12 cellular contexts compared by ENCODE assay signal in the genomic region with DNA sequence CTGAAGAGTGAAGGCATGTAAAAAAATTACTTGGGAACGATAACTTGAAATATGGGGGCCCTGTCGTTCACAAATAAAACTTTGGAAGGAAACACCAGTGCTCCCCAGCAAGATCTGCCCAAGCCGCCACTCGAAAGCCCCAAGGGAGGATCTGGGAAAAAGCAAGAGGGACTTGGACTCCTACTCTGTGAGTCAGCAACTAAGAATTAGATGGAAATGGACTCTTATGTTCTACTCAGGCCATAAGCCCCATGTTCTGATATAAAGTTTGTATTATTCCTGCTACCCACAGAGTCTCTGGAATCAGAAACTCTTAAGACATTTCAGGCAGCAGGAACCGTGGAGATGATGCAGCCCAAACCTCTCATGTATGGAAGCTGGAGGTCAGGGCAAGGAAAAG.
DNase-seq lines count a peak whose midpoint lies in the region; ATAC-seq and TF ChIP-seq lines count a peak whose summit lies in the region.
"Had no signal": no experiment of that assay in that cellular context is flagged by ENCODE, and none has a peak within 500 bp of the region (broad histone marks: within the 10 kb centered on the region; RNA-seq: fewer than 3 reads in every experiment).

No MANE protein-coding gene starts in this region.

- H4K8ac ChIP-seq in IMR-90 (ENCODE audit: low read depth in 2 of 2, low read length in 2 of 2): peak overlapping the region; percentile 1 to 13; a peak in 2 of 4 replicates

- H3K4me3 ChIP-seq in IMR-90 (ENCODE audit: insufficient read depth, low read depth, low read length): no peak overlapping the region
- H3K4me3 ChIP-seq in right lobe of liver: no peak overlapping the region
- no peak overlapping the region for H3K4me3 ChIP-seq in tibial artery

- WGBS in IMR-90 (ENCODE audit: extremely low coverage in 2 of 2, insufficient read length in 1 of 2), 2 experiments: 50% methylated on average over 1 of the region's 5 CpGs; no CpG with 5 or more reads in 1 of the 2 experiments
- 76% methylated on average over 5 of the region's 5 CpGs for WGBS in right lobe of liver (ENCODE audit: insufficient coverage, low coverage, low lambda C conversion rate, missing lambda C conversion rate)

- intact Hi-C loops in IMR-90 (cut with micrococcal nuclease): loop anchor here (5.0 kb wide), 1 partner anchor 39 kb away; no protein-coding TSS in a partner anchor
- intact Hi-C loops in right lobe of liver (cut with DNase I): no loop called here
- intact Hi-C loops in tibial artery (cut with DNase I; ENCODE audit: low total_unique reads): no loop called here

- peak overlapping the region; percentile 39; the same call in 1 of the 2 replicates for H2BK120ac ChIP-seq in IMR-90 (ENCODE audit: low read depth, low read length)

- peak overlapping the region; percentile 73; the same call in 1 of the 2 replicates for H2BK20ac ChIP-seq in IMR-90 (ENCODE audit: low read depth, low read length)

- H3K36me3 ChIP-seq in IMR-90 (ENCODE audit: control insufficient read depth, insufficient read depth, low read length): peaks cover 20% of the 10 kb centered on the region
- H3K36me3 ChIP-seq in right lobe of liver: peaks cover 0 to 7% (median 0%) of the 10 kb centered on the region in 4 donors
- peaks cover 9 to 24% (median 9%) of the 10 kb centered on the region in 3 donors for H3K36me3 ChIP-seq in tibial artery

- H4K91ac ChIP-seq in IMR-90 (ENCODE audit: insufficient read depth, low read depth, low read length): peak overlapping the region; percentile 68; the same call in 1 of the 2 replicates

- H2BK5ac ChIP-seq in IMR-90 (ENCODE audit: low read depth, low read length, poor library complexity, severe bottlenecking): no peak overlapping the region

- no peak overlapping the region for H3K56ac ChIP-seq in IMR-90 (ENCODE audit: extremely low read depth, insufficient read depth, low read length)

- H2AK5ac ChIP-seq in IMR-90 (ENCODE audit: low read depth, low read length): peak overlapping the region; percentile 79

- no peak for TF ChIP-seq CTCF in IMR-90 (conservative IDR thresholded peaks at IDR 0.05; ENCODE audit: low read depth, low read length)
- no peak for TF ChIP-seq CTCF in right lobe of liver (IDR thresholded peaks at IDR 0.05)
- no peak for TF ChIP-seq CTCF in tibial artery (IDR thresholded peaks at IDR 0.05)

- H2BK15ac ChIP-seq in IMR-90 (ENCODE audit: low read depth, low read length): 0 out of 3 replicates have a peak overlapping the region, but pooled peaks have one; percentile 63

- H4K20me1 ChIP-seq in IMR-90 (ENCODE audit: insufficient read depth, low read length): peaks cover 21% of the 10 kb centered on the region; the same call in 1 of the 2 replicates

- peaks cover 16% of the 10 kb centered on the region for H3K4me1 ChIP-seq in IMR-90 (ENCODE audit: control insufficient read depth, insufficient read depth, low read length)
- peaks cover 0 to 48% (median 18%) of the 10 kb centered on the region in 4 donors for H3K4me1 ChIP-seq in right lobe of liver
- peaks cover 0 to 89% (median 69%) of the 10 kb centered on the region in 4 donors for H3K4me1 ChIP-seq in tibial artery

- H2AK9ac ChIP-seq in IMR-90 (replicated peaks; ENCODE audit: low read depth, low read length, poor library complexity): no peak overlapping the region

- TF ChIP-seq POLR2A in IMR-90 (IDR thresholded peaks at IDR 0.05; ENCODE audit: low read depth, low read length) (no peak), right lobe of liver (IDR thresholded peaks at IDR 0.05) (no peak)

- peaks cover 35% of the 10 kb centered on the region for H3K9me1 ChIP-seq in IMR-90 (ENCODE audit: insufficient read depth, low read length)

- no peaks in the 10 kb centered on the region for H3K27me3 ChIP-seq in IMR-90 (ENCODE audit: control insufficient read depth, insufficient read depth, low read length)
- H3K27me3 ChIP-seq in right lobe of liver: no peaks in the 10 kb centered on the region
- H3K27me3 ChIP-seq in tibial artery: no peaks in the 10 kb centered on the region

- ATAC-seq in IMR-90 (ENCODE audit: low read depth) (peak; percentile 17), right lobe of liver (no peak), HG02852 (IDR thresholded peaks at IDR 0.05; ENCODE audit: unreplicated experiment) (no peak)

- peak overlapping the region; percentile 11; the same call in 1 of the 2 replicates for H3K18ac ChIP-seq in IMR-90 (ENCODE audit: low read depth, low read length)

- H3K27ac ChIP-seq in IMR-90 (ENCODE audit: insufficient read depth, low read length) (peak overlapping the region; percentile 77; the same call in 1 of the 2 replicates), right lobe of liver (peak overlapping the region; percentile 22 to 84 (median 72)), tibial artery (peak overlapping the region; percentile 81 to 89)

- H3K4me2 ChIP-seq in IMR-90 (ENCODE audit: low read depth, low read length): no peak overlapping the region

- no TSS peak for BruUV-seq in IMR-90 (replicated peaks; lab: Mats Ljungman, UMichigan)

- H3K9ac ChIP-seq in IMR-90 (ENCODE audit: low read depth, low read length): no peak overlapping the region

- DNase-seq in IMR-90: peak; percentile 76
- peak; percentile 46 for DNase-seq in dedifferentiated amniotic fluid mesenchymal stem cell (ENCODE audit: extremely low spot score)
- DNase-seq in right lobe of liver: no peak
- DNase-seq in tibial artery: peak; percentile 49 to 82
- DNase-seq in activated CD8-positive, alpha-beta memory T cell treated with anti-CD3 and anti-CD28 coated beads, Interleukin-2, amount 50 U/mL, for 4 hours: no peak
- no peak for DNase-seq in ureter (ENCODE audit: low spot score)
- DNase-seq: activated gamma-delta T cell, DMS153, hypothalamus, NCI-H1092 treated with DMSO at 0.1 percent for 48 hours, retina had no signal

- 0 out of 2 replicates have a peak overlapping the region, but pooled peaks have one; percentile 53 for H3K23ac ChIP-seq in IMR-90 (ENCODE audit: low read depth, low read length)

- H3K9me3 ChIP-seq in IMR-90 (ENCODE audit: control insufficient read depth, insufficient read depth, low read length): no peaks in the 10 kb centered on the region
- H3K9me3 ChIP-seq in right lobe of liver: no peaks in the 10 kb centered on the region
- H3K9me3 ChIP-seq in tibial artery: no peaks in the 10 kb centered on the region

- TF ChIP-seq RAD21 in IMR-90 (IDR thresholded peaks at IDR 0.05; ENCODE audit: low read length): no peak

- no peak overlapping the region for H2AFZ ChIP-seq in IMR-90 (replicated peaks; ENCODE audit: low read length, poor library complexity)

- peaks cover 0 to 43% of the 10 kb centered on the region in 2 experiments; a peak in 2 of 4 replicates for H3K79me1 ChIP-seq in IMR-90 (ENCODE audit: low read depth in 1 of 2, low read length in 2 of 2)

- peak overlapping the region; percentile 40; the same call in 1 of the 2 replicates for H3K14ac ChIP-seq in IMR-90 (replicated peaks; ENCODE audit: low read depth, low read length)

- dilution Hi-C loops in IMR-90 (cut with HindIII; ENCODE audit: low sequenced_read_pairs, unreplicated experiment): no loop called here

- CTCF ChIA-PET in IMR-90 (lab: Yijun Ruan, JAX): no interaction called here

- in situ Hi-C loops in IMR-90 (cut with MboI; ENCODE audit: low sequenced_read_pairs): no loop called here

- H4K5ac ChIP-seq in IMR-90 (ENCODE audit: low read depth, low read length): no peak overlapping the region

- H3K4ac ChIP-seq in IMR-90 (ENCODE audit: low read depth, low read length): peak overlapping the region; percentile 59; the same call in 1 of the 2 replicates

- POLR2A ChIA-PET in IMR-90 (lab: Charles Lee; ENCODE audit: unreplicated experiment): no interaction called here

TF ChIP-seq in IMR-90, 13 proteins besides CTCF, POLR2A, EP300 and RAD21:
- TF ChIP-seq CHD1 (IDR thresholded peaks at IDR 0.05; ENCODE audit: low read depth, low read length) (no peak), FOS (IDR thresholded peaks at IDR 0.05; ENCODE audit: low read depth, low read length) (no peak), BHLHE40 (IDR thresholded peaks at IDR 0.05; ENCODE audit: low read depth, low read length) (no peak), RFX5 (IDR thresholded peaks at IDR 0.05; ENCODE audit: low read depth, low read length) (no peak), MXI1 (IDR thresholded peaks at IDR 0.05; ENCODE audit: borderline replicate concordance, low read depth, low read length) (no peak), RCOR1 (IDR thresholded peaks at IDR 0.05; ENCODE audit: insufficient replicate concordance, low read length) (no peak), CEBPB (IDR thresholded peaks at IDR 0.05; ENCODE audit: low read depth, low read length) (no peak), NFE2L2 (IDR thresholded peaks at IDR 0.05; ENCODE audit: low read depth, low read length) (no peak), MAZ (IDR thresholded peaks at IDR 0.05; ENCODE audit: borderline replicate concordance, low read depth, low read length) (no peak), SMC3 (IDR thresholded peaks at IDR 0.05; ENCODE audit: low read depth, low read length) (no peak)
- TF ChIP-seq, protein P1, sequence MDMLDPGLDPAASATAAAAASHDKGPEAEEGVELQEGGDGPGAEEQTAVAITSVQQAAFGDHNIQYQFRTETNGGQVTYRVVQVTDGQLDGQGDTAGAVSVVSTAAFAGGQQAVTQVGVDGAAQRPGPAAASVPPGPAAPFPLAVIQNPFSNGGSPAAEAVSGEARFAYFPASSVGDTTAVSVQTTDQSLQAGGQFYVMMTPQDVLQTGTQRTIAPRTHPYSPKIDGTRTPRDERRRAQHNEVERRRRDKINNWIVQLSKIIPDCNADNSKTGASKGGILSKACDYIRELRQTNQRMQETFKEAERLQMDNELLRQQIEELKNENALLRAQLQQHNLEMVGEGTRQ (IDR thresholded peaks at IDR 0.05; ENCODE audit: low read depth, low read length): no peak
- TF ChIP-seq, protein P2, sequence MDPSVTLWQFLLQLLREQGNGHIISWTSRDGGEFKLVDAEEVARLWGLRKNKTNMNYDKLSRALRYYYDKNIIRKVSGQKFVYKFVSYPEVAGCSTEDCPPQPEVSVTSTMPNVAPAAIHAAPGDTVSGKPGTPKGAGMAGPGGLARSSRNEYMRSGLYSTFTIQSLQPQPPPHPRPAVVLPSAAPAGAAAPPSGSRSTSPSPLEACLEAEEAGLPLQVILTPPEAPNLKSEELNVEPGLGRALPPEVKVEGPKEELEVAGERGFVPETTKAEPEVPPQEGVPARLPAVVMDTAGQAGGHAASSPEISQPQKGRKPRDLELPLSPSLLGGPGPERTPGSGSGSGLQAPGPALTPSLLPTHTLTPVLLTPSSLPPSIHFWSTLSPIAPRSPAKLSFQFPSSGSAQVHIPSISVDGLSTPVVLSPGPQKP (IDR thresholded peaks at IDR 0.05; ENCODE audit: borderline replicate concordance, low read depth, low read length): no peak

Comparison
In these comparisons a context has a peak if more than half of its experiments do, and no peak if none do; other contexts are left out.
1. DNase-seq: peak in IMR-90 (single experiment), dedifferentiated amniotic fluid mesenchymal stem cell (single experiment) and tibial artery (2 of 2); none in right lobe of liver (0 of 3), activated CD8-positive, alpha-beta memory T cell treated with anti-CD3 and anti-CD28 coated beads, Interleukin-2, amount 50 U/mL, for 4 hours (single experiment) and ureter (single experiment).
2. Peak in every context shown above with its lines, with median percentiles within 50 percentile points of each other: H3K27ac ChIP-seq.